Comparison of ENCODE assay signal across 25 cellular contexts in the genomic region with DNA sequence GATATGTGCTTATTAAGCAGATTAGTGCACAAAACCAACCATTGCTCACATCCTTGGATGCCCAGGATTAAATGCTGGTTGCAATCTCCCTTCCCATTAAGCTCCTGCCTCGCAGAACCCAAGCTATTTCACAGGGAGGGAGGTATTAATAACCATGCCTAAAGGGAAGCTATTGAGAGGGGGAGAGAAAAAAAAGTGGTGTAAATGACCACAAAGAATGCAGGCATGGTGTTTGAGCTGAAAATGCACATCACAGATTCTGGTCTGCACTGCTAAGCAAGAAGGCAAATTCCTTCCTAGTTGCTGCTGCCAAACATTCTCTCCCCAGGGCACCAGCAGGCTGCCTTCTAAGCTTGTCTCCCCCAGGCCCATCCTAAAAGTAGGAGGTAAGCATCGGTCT.
DNase-seq lines count a peak whose midpoint lies in the region; ATAC-seq and TF ChIP-seq lines count a peak whose summit lies in the region.
"Had no signal": no experiment of that assay in that cellular context is flagged by ENCODE, and none has a peak within 500 bp of the region (broad histone marks: within the 10 kb centered on the region; RNA-seq: fewer than 3 reads in every experiment).

No MANE protein-coding gene starts in this region.

- H3K27me3 Mint-ChIP-seq in GM23338 (ENCODE audit: insufficient read depth, low read depth, poor library complexity): peaks cover 13% of the 10 kb centered on the region
- no peaks in the 10 kb centered on the region for H3K27me3 Mint-ChIP-seq in activated CD8-positive, alpha-beta T cell treated with anti-CD3 and anti-CD28 coated beads for 36 hours

- H3K4me1 ChIP-seq in GM23338 (ENCODE audit: insufficient read depth): peaks cover 16% of the 10 kb centered on the region; the same call in 1 of the 2 replicates
- peaks cover 32% of the 10 kb centered on the region for H3K4me1 ChIP-seq in mesodermal cell (ENCODE audit: control insufficient read depth, insufficient read depth, low read length, poor library complexity, severe bottlenecking)
- H3K4me1 ChIP-seq: right lobe of liver, stomach, vagina had no signal

- no peaks in the 10 kb centered on the region for H3K9me2 ChIP-seq in GM23338 (ENCODE audit: insufficient read depth)

- H3K4me2 ChIP-seq in GM23338: 0 out of 2 replicates have a peak overlapping the region, but pooled peaks have one; percentile 10

- WGBS in mesodermal cell (ENCODE audit: insufficient coverage in 2 of 2), 2 experiments: no CpG with 5 or more reads among the region's 2 CpGs

- no peak overlapping the region for H2AFZ ChIP-seq in GM23338

- peaks cover 16% of the 10 kb centered on the region for H3K9me3 ChIP-seq in mesodermal cell (ENCODE audit: control insufficient read depth, low read length)
- H3K9me3 ChIP-seq: right lobe of liver, vagina had no signal

- ATAC-seq in GM23338 (no peak), HG03139 (IDR thresholded peaks at IDR 0.05; ENCODE audit: unreplicated experiment) (no peak)
- ATAC-seq in activated CD8-positive, alpha-beta T cell treated with anti-CD3 and anti-CD28 coated beads for 36 hours: no peak
- ATAC-seq: activated CD4-positive, alpha-beta T cell treated with anti-CD3 and anti-CD28 coated beads for 36 hours; right lobe of liver had no signal

- peaks cover 54% of the 10 kb centered on the region for H3K9me3 Mint-ChIP-seq in GM23338
- H3K9me3 Mint-ChIP-seq in activated CD8-positive, alpha-beta T cell treated with anti-CD3 and anti-CD28 coated beads for 36 hours: peaks cover 2% of the 10 kb centered on the region
- H3K9me3 Mint-ChIP-seq: central memory CD8-positive, alpha-beta T cell; neural crest cell had no signal

- intact Hi-C loops in activated CD8-positive, alpha-beta T cell treated with anti-CD3 and anti-CD28 coated beads for 36 hours (cut with micrococcal nuclease): no loop called here

- H3F3A ChIP-seq in GM23338 (replicated peaks; ENCODE audit: low read depth): no peaks in the 10 kb centered on the region

- DNase-seq in GM23338 (ENCODE audit: low spot score): no peak
- DNase-seq in astrocyte of the spinal cord (ENCODE audit: low read depth, low spot score): peak; percentile 1
- DNase-seq in activated CD8-positive, alpha-beta T cell treated with anti-CD3 and anti-CD28 coated beads for 36 hours: no peak
- DNase-seq in epidermal melanocyte (ENCODE audit: insufficient read length, low spot score): no peak
- no peak for DNase-seq in GDM1 (lab: John Stamatoyannopoulos, UW)
- DNase-seq: activated CD4-positive, alpha-beta T cell treated with anti-CD3 and anti-CD28 coated beads for 36 hours; activated CD8-positive, alpha-beta memory T cell treated with anti-CD3 and anti-CD28 coated beads for 24 hours; activated effector memory CD4-positive, alpha-beta T cell treated with Interleukin-2 at 50 U/mL for 16 hours; activated naive CD8-positive, alpha-beta T cell treated with anti-CD3 and anti-CD28 coated beads for 36 hours; aorta; COR-L47; DMS53; mammary epithelial cell; NCI-H146; posterior cingulate gyrus; right lobe of liver; stimulated activated CD8-positive, alpha-beta memory T cell treated with anti-CD3 and anti-CD28 coated beads, Interleukin-4, amount 100 ng/mL, for 48 hours; stomach; SW 1271; T-helper 9 cell had no signal

- peaks cover 23% of the 10 kb centered on the region for H3K4me1 Mint-ChIP-seq in GM23338
- no peaks in the 10 kb centered on the region for H3K4me1 Mint-ChIP-seq in activated CD8-positive, alpha-beta T cell treated with anti-CD3 and anti-CD28 coated beads for 36 hours (ENCODE audit: low read depth)
- H3K4me1 Mint-ChIP-seq: activated CD4-positive, alpha-beta T cell treated with anti-CD3 and anti-CD28 coated beads for 36 hours; activated naive CD8-positive, alpha-beta T cell treated with anti-CD3 and anti-CD28 coated beads for 36 hours; central memory CD8-positive, alpha-beta T cell had no signal

- CTCF ChIA-PET in activated CD8-positive, alpha-beta T cell treated with anti-CD3 and anti-CD28 coated beads for 36 hours (lab: Charles Lee): no interaction called here

- peaks cover 8% of the 10 kb centered on the region; the same call in 2 of the 3 replicates for H3K36me3 Mint-ChIP-seq in GM23338 (ENCODE audit: low read depth)
- H3K36me3 Mint-ChIP-seq in activated CD8-positive, alpha-beta T cell treated with anti-CD3 and anti-CD28 coated beads for 36 hours (ENCODE audit: low read depth): no peaks in the 10 kb centered on the region
- H3K36me3 Mint-ChIP-seq: activated naive CD8-positive, alpha-beta T cell treated with anti-CD3 and anti-CD28 coated beads for 36 hours had no signal

- in situ Hi-C loops in astrocyte of the spinal cord (cut with HindIII; ENCODE audit: low sequenced_read_pairs): no loop called here

- POLR2A ChIA-PET in activated CD8-positive, alpha-beta T cell treated with anti-CD3 and anti-CD28 coated beads for 36 hours (lab: Charles Lee): no interaction called here

- H3K79me2 ChIP-seq in GM23338 (replicated peaks; ENCODE audit: insufficient read depth): no peaks in the 10 kb centered on the region

- TF ChIP-seq CTCF in GM23338 (conservative IDR thresholded peaks at IDR 0.05; ENCODE audit: low read depth in 2 of 2) (no peak), astrocyte of the spinal cord (IDR thresholded peaks at IDR 0.05; ENCODE audit: low read depth, low read length) (no peak)
- TF ChIP-seq CTCF in activated CD8-positive, alpha-beta T cell treated with anti-CD3 and anti-CD28 coated beads for 36 hours (IDR thresholded peaks at IDR 0.05): no peak

- H3K27ac ChIP-seq in GM23338 (ENCODE audit: low read depth) (no peak overlapping the region), mesodermal cell (ENCODE audit: low read depth, low read length, severe bottlenecking) (peak overlapping the region; percentile 63)
- H3K27ac ChIP-seq: right lobe of liver, stomach, vagina had no signal

- no peak overlapping the region for H3K27ac Mint-ChIP-seq in GM23338
- H3K27ac Mint-ChIP-seq in activated CD8-positive, alpha-beta T cell treated with anti-CD3 and anti-CD28 coated beads for 36 hours: no peak overlapping the region
- H3K27ac Mint-ChIP-seq: activated CD4-positive, alpha-beta T cell treated with anti-CD3 and anti-CD28 coated beads for 36 hours; activated naive CD8-positive, alpha-beta T cell treated with anti-CD3 and anti-CD28 coated beads for 36 hours had no signal

- H3K27me3 ChIP-seq in GM23338 (ENCODE audit: insufficient read depth): no peaks in the 10 kb centered on the region
- H3K27me3 ChIP-seq: right lobe of liver, vagina had no signal

- H3K4me3 Mint-ChIP-seq in GM23338: no peak overlapping the region
- no peak overlapping the region for H3K4me3 Mint-ChIP-seq in activated CD8-positive, alpha-beta T cell treated with anti-CD3 and anti-CD28 coated beads for 36 hours
- H3K4me3 Mint-ChIP-seq: activated CD4-positive, alpha-beta T cell treated with anti-CD3 and anti-CD28 coated beads for 36 hours; activated naive CD8-positive, alpha-beta T cell treated with anti-CD3 and anti-CD28 coated beads for 36 hours; central memory CD8-positive, alpha-beta T cell; neural crest cell had no signal

- H3K4me3 ChIP-seq in GM23338: no peak overlapping the region
- H3K4me3 ChIP-seq in astrocyte of the spinal cord (ENCODE audit: low read depth, low read length): no peak overlapping the region
- no peak overlapping the region for H3K4me3 ChIP-seq in mesodermal cell (ENCODE audit: extremely low read depth, insufficient read depth, low read length, poor library complexity, severe bottlenecking)
- H3K4me3 ChIP-seq: right lobe of liver, stomach, vagina had no signal

- no peaks in the 10 kb centered on the region for H4K20me1 ChIP-seq in GM23338 (replicated peaks; ENCODE audit: insufficient read depth)

- no peaks in the 10 kb centered on the region for H3K36me3 ChIP-seq in GM23338 (ENCODE audit: insufficient read depth)
- H3K36me3 ChIP-seq in mesodermal cell (ENCODE audit: control insufficient read depth, insufficient read depth, low read length): no peaks in the 10 kb centered on the region
- H3K36me3 ChIP-seq: right lobe of liver, stomach, vagina had no signal

TF ChIP-seq in GM23338, 12 proteins besides CTCF, POLR2A, EP300 and RAD21 (continues in another document):
- TF ChIP-seq, protein P1, sequence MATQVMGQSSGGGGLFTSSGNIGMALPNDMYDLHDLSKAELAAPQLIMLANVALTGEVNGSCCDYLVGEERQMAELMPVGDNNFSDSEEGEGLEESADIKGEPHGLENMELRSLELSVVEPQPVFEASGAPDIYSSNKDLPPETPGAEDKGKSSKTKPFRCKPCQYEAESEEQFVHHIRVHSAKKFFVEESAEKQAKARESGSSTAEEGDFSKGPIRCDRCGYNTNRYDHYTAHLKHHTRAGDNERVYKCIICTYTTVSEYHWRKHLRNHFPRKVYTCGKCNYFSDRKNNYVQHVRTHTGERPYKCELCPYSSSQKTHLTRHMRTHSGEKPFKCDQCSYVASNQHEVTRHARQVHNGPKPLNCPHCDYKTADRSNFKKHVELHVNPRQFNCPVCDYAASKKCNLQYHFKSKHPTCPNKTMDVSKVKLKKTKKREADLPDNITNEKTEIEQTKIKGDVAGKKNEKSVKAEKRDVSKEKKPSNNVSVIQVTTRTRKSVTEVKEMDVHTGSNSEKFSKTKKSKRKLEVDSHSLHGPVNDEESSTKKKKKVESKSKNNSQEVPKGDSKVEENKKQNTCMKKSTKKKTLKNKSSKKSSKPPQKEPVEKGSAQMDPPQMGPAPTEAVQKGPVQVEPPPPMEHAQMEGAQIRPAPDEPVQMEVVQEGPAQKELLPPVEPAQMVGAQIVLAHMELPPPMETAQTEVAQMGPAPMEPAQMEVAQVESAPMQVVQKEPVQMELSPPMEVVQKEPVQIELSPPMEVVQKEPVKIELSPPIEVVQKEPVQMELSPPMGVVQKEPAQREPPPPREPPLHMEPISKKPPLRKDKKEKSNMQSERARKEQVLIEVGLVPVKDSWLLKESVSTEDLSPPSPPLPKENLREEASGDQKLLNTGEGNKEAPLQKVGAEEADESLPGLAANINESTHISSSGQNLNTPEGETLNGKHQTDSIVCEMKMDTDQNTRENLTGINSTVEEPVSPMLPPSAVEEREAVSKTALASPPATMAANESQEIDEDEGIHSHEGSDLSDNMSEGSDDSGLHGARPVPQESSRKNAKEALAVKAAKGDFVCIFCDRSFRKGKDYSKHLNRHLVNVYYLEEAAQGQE (IDR thresholded peaks at IDR 0.05; ENCODE audit: unreplicated experiment): no peak
- TF ChIP-seq ZNF114 (CRISPR knock-in tag; IDR thresholded peaks at IDR 0.05): no peak
- TF ChIP-seq, protein P2, sequence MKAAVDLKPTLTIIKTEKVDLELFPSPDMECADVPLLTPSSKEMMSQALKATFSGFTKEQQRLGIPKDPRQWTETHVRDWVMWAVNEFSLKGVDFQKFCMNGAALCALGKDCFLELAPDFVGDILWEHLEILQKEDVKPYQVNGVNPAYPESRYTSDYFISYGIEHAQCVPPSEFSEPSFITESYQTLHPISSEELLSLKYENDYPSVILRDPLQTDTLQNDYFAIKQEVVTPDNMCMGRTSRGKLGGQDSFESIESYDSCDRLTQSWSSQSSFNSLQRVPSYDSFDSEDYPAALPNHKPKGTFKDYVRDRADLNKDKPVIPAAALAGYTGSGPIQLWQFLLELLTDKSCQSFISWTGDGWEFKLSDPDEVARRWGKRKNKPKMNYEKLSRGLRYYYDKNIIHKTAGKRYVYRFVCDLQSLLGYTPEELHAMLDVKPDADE (IDR thresholded peaks at IDR 0.05): no peak
